ENCODE assay signal across 1 cellular context in the genomic region with DNA sequence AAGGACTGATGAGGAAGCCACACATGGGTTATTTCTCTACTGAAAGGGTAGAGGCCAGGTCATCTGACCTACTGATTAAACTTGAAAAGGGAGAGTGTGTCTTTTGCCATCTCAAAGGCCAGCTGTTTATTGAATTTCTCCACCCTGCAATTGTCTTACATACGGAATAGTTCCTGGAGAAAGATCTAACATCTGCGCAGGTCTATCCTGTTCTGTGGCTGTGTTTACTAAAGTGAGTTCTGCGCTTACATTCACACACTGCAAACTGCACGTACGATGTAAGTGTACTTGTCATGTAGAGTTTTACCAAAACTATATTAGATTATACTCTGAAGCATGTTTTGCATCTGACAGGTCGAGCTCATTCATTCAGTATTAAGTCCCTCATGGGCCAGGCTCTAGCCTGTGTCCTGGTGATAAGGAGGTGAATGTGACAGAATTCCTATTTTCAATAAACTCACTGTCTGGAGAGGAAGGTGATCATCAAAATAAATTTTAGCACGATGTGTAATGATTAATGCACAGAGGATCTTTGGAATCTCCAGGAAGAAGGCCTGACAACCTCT.
TF ChIP-seq lines count a peak whose summit lies in the region.

No MANE protein-coding gene starts in this region.

TF ChIP-seq in endothelial cell of umbilical vein, 7 proteins besides CTCF, POLR2A, EP300 and RAD21 (continued from another document):
- TF ChIP-seq JUN (IDR thresholded peaks at IDR 0.05; ENCODE audit: borderline replicate concordance, insufficient read depth, insufficient read length, low read depth): peak; percentile 13
